Comparison of ENCODE assay signal across 13 cellular contexts in the genomic region with DNA sequence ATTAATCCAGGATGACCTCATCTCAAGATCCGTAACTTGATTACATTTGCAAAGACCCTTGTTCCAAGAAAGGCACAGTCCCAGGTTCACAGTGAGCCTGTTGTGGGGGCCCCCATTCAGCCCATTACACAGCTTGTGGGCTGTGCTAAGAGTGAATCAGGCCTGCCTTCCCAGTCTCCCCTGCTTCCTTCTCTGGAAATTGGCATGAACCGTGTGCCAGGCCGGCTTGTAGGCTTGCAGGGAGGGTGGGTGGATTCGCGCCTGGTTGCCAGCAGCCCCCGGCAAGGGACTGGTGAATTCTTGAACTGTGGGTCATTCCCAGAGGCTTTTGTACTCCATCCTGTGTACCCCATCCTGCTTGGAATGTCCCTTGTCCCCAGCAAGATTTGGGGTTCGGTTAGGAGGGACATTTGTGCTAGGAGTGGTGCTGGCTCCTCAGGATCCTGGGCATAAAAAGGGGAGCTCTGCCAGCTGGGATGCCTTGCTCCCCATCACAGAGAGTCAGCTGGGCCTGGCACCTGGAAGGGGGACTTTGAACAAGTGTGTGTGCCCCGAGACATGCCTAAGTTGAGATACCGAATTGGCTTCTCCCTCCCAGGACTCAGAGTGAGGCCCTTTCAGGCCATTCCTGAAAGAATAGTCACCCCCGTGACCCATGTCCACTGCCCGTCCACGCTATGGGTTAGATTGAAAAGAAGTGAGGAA.
"Had no signal": no experiment of that assay in that cellular context is flagged by ENCODE, and none has a peak within 500 bp of the region (broad histone marks: within the 10 kb centered on the region; RNA-seq: fewer than 3 reads in every experiment).

No MANE protein-coding gene starts in this region.

- H3K4me1 ChIP-seq: colonic mucosa had no signal

- H3K4me3 ChIP-seq: cardiac muscle cell, colonic mucosa, gastroesophageal sphincter, SK-N-MC had no signal

- H3K36me3 ChIP-seq: cardiac muscle cell, colonic mucosa, gastroesophageal sphincter had no signal

- DNase-seq: activated CD4-positive, alpha-beta T cell treated with anti-CD3 and anti-CD28 coated beads for 48 hours; effector CD8-positive, alpha-beta T cell; hypothalamus; naive thymus-derived CD4-positive, alpha-beta T cell; nucleus accumbens; stimulated activated CD4-positive, alpha-beta T cell treated with anti-CD3 and anti-CD28 coated beads, Interleukin-4, amount 100 ng/mL, for 1 hour; stimulated activated naive CD8-positive, alpha-beta T cell treated with anti-CD3 and anti-CD28 coated beads, Interleukin-15, Interleukin-2, amounts not matched to agents 100 U/mL and 50 U/mL, for 24 hours; T-helper 1 cell had no signal

- H3K9me3 ChIP-seq: colonic mucosa, gastroesophageal sphincter had no signal

- H3K27ac ChIP-seq: cardiac muscle cell, colonic mucosa, gastroesophageal sphincter, SK-N-MC had no signal

- H3K27me3 ChIP-seq: cardiac muscle cell, colonic mucosa had no signal

- ATAC-seq: gastroesophageal sphincter; naive thymus-derived CD4-positive, alpha-beta T cell; stimulated activated naive CD8-positive, alpha-beta T cell treated with anti-CD3 and anti-CD28 coated beads, Interleukin-15, Interleukin-2, amounts not matched to agents 100 U/mL and 50 U/mL, for 24 hours; WTC11 had no signal
